Comparison of ENCODE assay signal across 1 cellular context in the genomic region with DNA sequence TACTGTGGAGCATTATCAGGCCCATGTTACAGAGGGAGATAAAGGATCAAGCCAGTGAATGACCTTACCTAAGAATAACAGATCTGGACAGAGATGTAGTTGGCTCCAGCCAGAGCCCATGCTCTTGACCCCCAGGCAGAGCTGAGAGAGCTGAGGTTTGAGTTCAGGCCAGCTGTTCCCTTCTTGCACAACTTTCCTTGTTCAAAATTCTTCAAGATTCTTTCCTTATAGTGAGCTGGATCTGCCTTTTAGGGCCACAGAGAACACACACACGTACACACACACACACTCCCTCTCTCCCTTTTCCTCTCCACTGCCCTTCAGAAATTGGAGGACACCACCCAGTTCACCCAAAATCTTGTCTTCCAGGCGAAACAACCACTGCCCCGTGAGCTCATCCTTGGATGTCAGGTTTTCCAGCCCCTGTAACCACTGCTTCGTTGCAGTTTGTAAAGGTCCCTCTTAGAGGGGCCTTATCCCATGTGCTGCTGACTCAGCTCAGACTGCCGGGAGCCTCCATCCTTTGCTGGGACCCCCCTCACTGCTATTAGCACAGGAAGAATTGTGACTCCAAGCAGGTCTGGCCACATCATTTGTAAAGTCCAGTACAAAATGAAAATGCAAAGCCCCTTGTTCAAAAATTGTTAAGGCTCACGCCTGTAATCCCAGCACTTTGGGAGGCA.
TF ChIP-seq lines count a peak whose summit lies in the region.

No MANE protein-coding gene starts in this region.

TF ChIP-seq in H1, 55 proteins besides CTCF, POLR2A, EP300 and RAD21:
- no peak for TF ChIP-seq RBBP5 (IDR thresholded peaks at IDR 0.05; ENCODE audit: borderline replicate concordance, low read depth, low read length)
TF ChIP-seq in H1: peak in this region for 0.
